Comparison of ENCODE assay signal across 8 cellular contexts in genomic region chr20:56400001-56400640, GRCh38. TPM values are rescaled to one million over a fixed set of nuclear protein-coding genes. Genes with fewer than 3 reads are reported as not detected.
A peak's percentile ranks its signal among the peaks of the same experiment; 100 is the strongest.
DNase-seq lines count a peak whose midpoint lies in the region; ATAC-seq lines count a peak whose summit lies in the region.

No MANE protein-coding gene starts in this region.

- peak overlapping the region; percentile 69 for H3K27ac Mint-ChIP-seq in T-helper 17 cell

- in situ Hi-C loops in T47D (cut with HindIII; ENCODE audit: low pct_unique_long_range_greater_than_20kb, low sequenced_read_pairs): no loop called here

- H3K4me3 Mint-ChIP-seq in T-helper 17 cell: peak overlapping the region; percentile 19

- ATAC-seq in GM21619 (IDR thresholded peaks at IDR 0.05; ENCODE audit: unreplicated experiment): peak; percentile 76
- peak; percentile 77 for ATAC-seq in T-helper 17 cell
- ATAC-seq in GM19463 (IDR thresholded peaks at IDR 0.05; ENCODE audit: unreplicated experiment): no peak

- peaks cover 5% of the 10 kb centered on the region for H3K36me3 Mint-ChIP-seq in T-helper 17 cell (ENCODE audit: low read depth)

- DNase-seq in DMS 273 treated with DMSO at 0.1 percent for 48 hours (lab: John Stamatoyannopoulos, UW) (peak; percentile 1), NCI-H1105 treated with DMSO at 0.1 percent for 48 hours (lab: John Stamatoyannopoulos, UW) (peak; percentile 23), T-helper 17 cell (peak; percentile 22 to 56 (median 28)), T47D (ENCODE audit: low read depth in 1 of 2, low spot score in 1 of 2) (peak; percentile 27 to 81), left kidney (ENCODE audit: low read depth, low spot score) (peak; percentile 77)
- peak; percentile 43 for DNase-seq in stimulated activated CD8-positive, alpha-beta memory T cell treated with anti-CD3 and anti-CD28 coated beads, Interleukin-15, amount 100 ng/mL, for 1 hour (ENCODE audit: low read depth)

- no peaks in the 10 kb centered on the region for H3K9me3 ChIP-seq in T-helper 17 cell (ENCODE audit: control insufficient read depth, low read length, poor library complexity, severe bottlenecking)

- H3K4me1 Mint-ChIP-seq in T-helper 17 cell: peaks cover 9% of the 10 kb centered on the region

- H3K27me3 Mint-ChIP-seq in T-helper 17 cell: no peaks in the 10 kb centered on the region

RNA-seq across cellular contexts. Expression of gene CSTF1, which starts 7.7 kb away (rescaled TPM):
- total RNA-seq in T-helper 17 cell: 10 to 100 TPM; 21.8 to 23.7 TPM

RNA-seq across cellular contexts. Expression of gene AURKA, which starts 8.1 kb away (rescaled TPM):
- 1 to 10 TPM in 1 of 2 donors, under 1 TPM in 1; 0.92 to 1.0 TPM for total RNA-seq in T-helper 17 cell

RNA-seq across cellular contexts. Expression of gene CASS4, which starts 11.9 kb away (rescaled TPM):
- total RNA-seq in T-helper 17 cell: 10 to 100 TPM in 1 of 2 donors, 1 to 10 TPM in 1; 7.1 to 18.6 TPM

RNA-seq across cellular contexts. Expression of gene FAM210B, which starts 41.3 kb away (rescaled TPM):
- total RNA-seq in T-helper 17 cell: 10 to 100 TPM; 15.9 to 16.9 TPM

Comparison
In these comparisons a context has a peak if more than half of its experiments do, and no peak if none do; other contexts are left out.
1. DNase-seq: peak in every context shown above with its lines; median percentile 77 in left kidney; 54 in T47D; 43 in stimulated activated CD8-positive, alpha-beta memory T cell treated with anti-CD3 and anti-CD28 coated beads, Interleukin-15, amount 100 ng/mL, for 1 hour; 28 in T-helper 17 cell; 23 in NCI-H1105 treated with DMSO at 0.1 percent for 48 hours; 1 in DMS 273 treated with DMSO at 0.1 percent for 48 hours.